Comparison of ENCODE assay signal across 26 cellular contexts in the genomic region with DNA sequence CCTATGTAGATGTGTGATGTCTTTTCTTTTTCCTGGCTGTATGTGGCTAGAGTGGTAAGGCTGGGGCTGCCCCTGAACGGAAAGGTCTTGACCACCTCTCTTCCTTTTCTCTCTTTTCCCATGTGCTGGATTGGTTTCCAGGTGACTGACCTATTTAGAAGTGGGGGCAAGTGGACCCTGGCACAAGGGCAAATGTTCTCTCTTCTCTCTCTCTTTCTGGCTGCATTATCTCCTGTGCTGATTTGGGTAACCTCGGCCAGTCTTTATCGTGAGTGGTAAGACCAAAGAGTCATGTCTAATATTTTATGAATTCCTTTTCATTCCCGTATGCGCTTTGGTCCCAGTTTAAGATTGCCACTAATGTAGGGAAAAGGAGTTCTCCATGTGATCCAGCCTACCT. TPM values are rescaled to one million over a fixed set of nuclear protein-coding genes. Genes with fewer than 3 reads are reported as not detected.
DNase-seq lines count a peak whose midpoint lies in the region; ATAC-seq and TF ChIP-seq lines count a peak whose summit lies in the region.
"Had no signal": no experiment of that assay in that cellular context is flagged by ENCODE, and none has a peak within 500 bp of the region (broad histone marks: within the 10 kb centered on the region; RNA-seq: fewer than 3 reads in every experiment).

No MANE protein-coding gene starts in this region.

- no peak for TF ChIP-seq CTCF in cardiac muscle cell (IDR thresholded peaks at IDR 0.05; ENCODE audit: low read depth, low read length)
- no peak for TF ChIP-seq CTCF in upper lobe of right lung (IDR thresholded peaks at IDR 0.05)

- H3K9me3 Mint-ChIP-seq in stimulated activated naive B cell treated with anti-CD40 and anti-IgM and Interleukin-4, amounts not matched to agents 10 μg/mL and 1 μg/mL and 100 μg/mL, for 72 hours: no peaks in the 10 kb centered on the region
- H3K9me3 Mint-ChIP-seq: CD8-positive, alpha-beta memory T cell; GM23338 had no signal

- peak overlapping the region; percentile 41 for H3K27ac Mint-ChIP-seq in T-helper 17 cell
- H3K27ac Mint-ChIP-seq in stimulated activated naive B cell treated with anti-CD40 and anti-IgM and Interleukin-4, amounts not matched to agents 10 μg/mL and 1 μg/mL and 100 μg/mL, for 72 hours: peak overlapping the region; percentile 65
- H3K27ac Mint-ChIP-seq: GM23338 had no signal

- H3K4me1 Mint-ChIP-seq in T-helper 17 cell: peaks cover 29% of the 10 kb centered on the region
- peaks cover 29 to 53% of the 10 kb centered on the region in 2 donors for H3K4me1 Mint-ChIP-seq in stimulated activated naive B cell treated with anti-CD40 and anti-IgM and Interleukin-4, amounts not matched to agents 10 μg/mL and 1 μg/mL and 100 μg/mL, for 72 hours

- intact Hi-C loops in Right ventricle myocardium inferior (cut with DNase I): loop anchor here (5.0 kb wide), 1 partner anchor 38 kb away; no protein-coding TSS in a partner anchor
- intact Hi-C loops in upper lobe of right lung (cut with DNase I): loop anchor here (10.0 kb wide), 1 partner anchor 84 kb away; no protein-coding TSS in a partner anchor

- H3K4me1 ChIP-seq in cardiac muscle cell (ENCODE audit: low read depth) (peaks cover 90% of the 10 kb centered on the region), upper lobe of right lung (peaks cover 22% of the 10 kb centered on the region)
- H3K4me1 ChIP-seq: HAP-1 had no signal

- peaks cover 5% of the 10 kb centered on the region for H3K36me3 Mint-ChIP-seq in T-helper 17 cell (ENCODE audit: low read depth)
- H3K36me3 Mint-ChIP-seq in stimulated activated naive B cell treated with anti-CD40 and anti-IgM and Interleukin-4, amounts not matched to agents 10 μg/mL and 1 μg/mL and 100 μg/mL, for 72 hours: peaks cover 49 to 54% of the 10 kb centered on the region in 2 donors

- ATAC-seq in Right ventricle myocardium inferior (no peak), T-helper 17 cell (no peak), left lobe of liver (peak; percentile 66), upper lobe of right lung (no peak)
- ATAC-seq in stimulated activated naive B cell treated with anti-CD40 and anti-IgM and Interleukin-4, amounts not matched to agents 10 μg/mL and 1 μg/mL and 100 μg/mL, for 72 hours (replicated peaks): no peak
- ATAC-seq: GM23338, K562, Panc1 had no signal

- DNase-seq in cardiac muscle cell (ENCODE audit: low read depth in 1 of 2, low spot score in 1 of 2) (no peak), Right ventricle myocardium inferior (ENCODE audit: missing footprints) (no peak), T-helper 17 cell (no peak), left lobe of liver (ENCODE audit: low spot score) (no peak), upper lobe of right lung (no peak), nucleus accumbens (lab: John Stamatoyannopoulos, UW) (no peak), NCI-H146 treated with DMSO at 0.1 percent for 48 hours (lab: John Stamatoyannopoulos, UW; ENCODE audit: unreplicated experiment) (no peak)
- DNase-seq in stimulated activated naive B cell treated with anti-CD40 and anti-IgM and Interleukin-4, amounts not matched to agents 10 μg/mL and 1 μg/mL and 100 μg/mL, for 72 hours: no peak
- DNase-seq: AML-193; CD8-positive, alpha-beta memory T cell; DMS53; GDM1; MM.1S; NCI-H1092; NCI-H1436; NCI-H1930; NCI-H2227 treated with DMSO at 0.1 percent for 48 hours; NCI-H510A treated with DMSO at 0.1 percent for 48 hours; NCI-H774; NK-92 treated with Interleukin-12 subunit alpha and Interleukin-12 subunit beta, amount 100 ng/mL, for 24 hours; SJCRH30 had no signal

- H3K27ac ChIP-seq in cardiac muscle cell: peak overlapping the region; percentile 94
- H3K27ac ChIP-seq in upper lobe of right lung: no peak overlapping the region
- H3K27ac ChIP-seq: C4-2B, SJCRH30 had no signal

- no peaks in the 10 kb centered on the region for H3K27me3 Mint-ChIP-seq in T-helper 17 cell
- no peaks in the 10 kb centered on the region for H3K27me3 Mint-ChIP-seq in stimulated activated naive B cell treated with anti-CD40 and anti-IgM and Interleukin-4, amounts not matched to agents 10 μg/mL and 1 μg/mL and 100 μg/mL, for 72 hours
- H3K27me3 Mint-ChIP-seq: CD8-positive, alpha-beta memory T cell had no signal

- H3K36me3 ChIP-seq in cardiac muscle cell: peaks cover 3% of the 10 kb centered on the region
- peaks cover 40% of the 10 kb centered on the region for H3K36me3 ChIP-seq in upper lobe of right lung

- H3K27me3 ChIP-seq in cardiac muscle cell (no peaks in the 10 kb centered on the region), upper lobe of right lung (no peaks in the 10 kb centered on the region)
- H3K27me3 ChIP-seq: SJCRH30 had no signal

- H3K4me3 ChIP-seq in cardiac muscle cell: no peak overlapping the region
- H3K4me3 ChIP-seq in upper lobe of right lung: no peak overlapping the region
- H3K4me3 ChIP-seq: GM23338, HAP-1, K562, SJCRH30 had no signal

- no peak overlapping the region for H3K4me3 Mint-ChIP-seq in T-helper 17 cell
- no peak overlapping the region for H3K4me3 Mint-ChIP-seq in stimulated activated naive B cell treated with anti-CD40 and anti-IgM and Interleukin-4, amounts not matched to agents 10 μg/mL and 1 μg/mL and 100 μg/mL, for 72 hours
- H3K4me3 Mint-ChIP-seq: CD8-positive, alpha-beta memory T cell; GM23338 had no signal

- no peaks in the 10 kb centered on the region for H3K9me3 ChIP-seq in cardiac muscle cell (ENCODE audit: low read depth)
- H3K9me3 ChIP-seq in T-helper 17 cell (ENCODE audit: control insufficient read depth, low read length, poor library complexity, severe bottlenecking): no peaks in the 10 kb centered on the region
- no peaks in the 10 kb centered on the region for H3K9me3 ChIP-seq in upper lobe of right lung
- H3K9me3 ChIP-seq: HAP-1, SJCRH30 had no signal

RNA-seq across cellular contexts. Expression of a gene that starts 16.2 kb away (rescaled TPM):
- 78.9 and 115 TPM in 2 replicates for total RNA-seq in cardiac muscle cell
- 40.5 and 43.4 TPM in 2 replicates for polyA plus RNA-seq in cardiac muscle cell
- total RNA-seq in Right ventricle myocardium inferior: 86.6 TPM
- total RNA-seq in T-helper 17 cell: 10 to 100 TPM; 33.7 to 42.1 TPM
- 44.5 TPM for total RNA-seq in left lobe of liver
- 92.3 TPM for total RNA-seq in upper lobe of right lung

RNA-seq across cellular contexts. Expression of a gene that starts 16.5 kb away (rescaled TPM):
- total RNA-seq in cardiac muscle cell (39.0 and 49.3 TPM in 2 replicates), Right ventricle myocardium inferior (58.2 TPM), T-helper 17 cell (10 to 100 TPM; 30.1 to 46.4 TPM), left lobe of liver (21.2 TPM), upper lobe of right lung (48.6 TPM)
- 67.0 and 88.7 TPM in 2 replicates for polyA plus RNA-seq in cardiac muscle cell
